ENCODE assay signal across 1 cellular context in the genomic region with DNA sequence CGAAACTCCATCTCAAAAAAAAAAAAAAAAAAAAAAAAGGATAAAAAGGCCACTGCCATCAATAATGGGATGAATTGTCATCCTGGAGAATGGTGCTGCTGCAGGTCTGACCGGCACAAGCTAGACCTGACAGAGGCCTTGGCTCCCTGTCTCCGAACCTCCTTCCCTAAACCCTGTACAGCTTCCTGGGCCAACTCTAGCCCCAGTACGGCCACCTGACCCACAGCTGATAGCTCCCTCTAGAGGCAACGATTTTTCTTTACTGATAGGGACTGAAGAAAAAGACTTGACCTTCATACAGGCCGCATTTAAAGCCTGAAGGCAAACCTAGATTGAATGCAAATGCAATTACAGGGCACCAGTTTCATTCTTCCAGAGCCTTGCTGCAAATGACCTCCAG.
TF ChIP-seq lines count a peak whose summit lies in the region.

No MANE protein-coding gene starts in this region.

TF ChIP-seq in K562, 482 proteins besides CTCF, POLR2A, EP300 and RAD21 (continued from another document):
- TF ChIP-seq, protein P1, sequence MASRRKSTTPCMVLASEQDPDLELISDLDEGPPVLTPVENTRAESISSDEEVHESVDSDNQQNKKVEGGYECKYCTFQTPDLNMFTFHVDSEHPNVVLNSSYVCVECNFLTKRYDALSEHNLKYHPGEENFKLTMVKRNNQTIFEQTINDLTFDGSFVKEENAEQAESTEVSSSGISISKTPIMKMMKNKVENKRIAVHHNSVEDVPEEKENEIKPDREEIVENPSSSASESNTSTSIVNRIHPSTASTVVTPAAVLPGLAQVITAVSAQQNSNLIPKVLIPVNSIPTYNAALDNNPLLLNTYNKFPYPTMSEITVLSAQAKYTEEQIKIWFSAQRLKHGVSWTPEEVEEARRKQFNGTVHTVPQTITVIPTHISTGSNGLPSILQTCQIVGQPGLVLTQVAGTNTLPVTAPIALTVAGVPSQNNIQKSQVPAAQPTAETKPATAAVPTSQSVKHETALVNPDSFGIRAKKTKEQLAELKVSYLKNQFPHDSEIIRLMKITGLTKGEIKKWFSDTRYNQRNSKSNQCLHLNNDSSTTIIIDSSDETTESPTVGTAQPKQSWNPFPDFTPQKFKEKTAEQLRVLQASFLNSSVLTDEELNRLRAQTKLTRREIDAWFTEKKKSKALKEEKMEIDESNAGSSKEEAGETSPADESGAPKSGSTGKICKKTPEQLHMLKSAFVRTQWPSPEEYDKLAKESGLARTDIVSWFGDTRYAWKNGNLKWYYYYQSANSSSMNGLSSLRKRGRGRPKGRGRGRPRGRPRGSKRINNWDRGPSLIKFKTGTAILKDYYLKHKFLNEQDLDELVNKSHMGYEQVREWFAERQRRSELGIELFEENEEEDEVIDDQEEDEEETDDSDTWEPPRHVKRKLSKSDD (conservative IDR thresholded peaks at IDR 0.05; ENCODE audit: low read length), result no peak
- TF ChIP-seq ARHGAP35 (IDR thresholded peaks at IDR 0.05; ENCODE audit: partially characterized antibody) (no peak), RFX7 (CRISPR knock-in tag; IDR thresholded peaks at IDR 0.05) (no peak), ZNF830 (CRISPR knock-in tag; IDR thresholded peaks at IDR 0.05) (no peak), NCOA2 (IDR thresholded peaks at IDR 0.05; ENCODE audit: partially characterized antibody in 2 of 2) (no peak), ZNF316 (IDR thresholded peaks at IDR 0.05) (no peak), NFE2L1 (tag; IDR thresholded peaks at IDR 0.05; ENCODE audit: borderline replicate concordance, low read depth) (no peak), SRSF9 (IDR thresholded peaks at IDR 0.05; ENCODE audit: borderline replicate concordance, low read depth, low read length) (no peak), TEAD2 (tag; IDR thresholded peaks at IDR 0.05) (peak; percentile 59; the same call in 1 of the 2 replicates), SNIP1 (IDR thresholded peaks at IDR 0.05; ENCODE audit: low read depth) (no peak), BRD4 (IDR thresholded peaks at IDR 0.05) (no peak), MTA1 (IDR thresholded peaks at IDR 0.05; ENCODE audit: borderline replicate concordance) (no peak), PHF21A (IDR thresholded peaks at IDR 0.05; ENCODE audit: borderline replicate concordance, low read depth) (no peak), GATA2 (CRISPR knock-in tag; IDR thresholded peaks at IDR 0.05) (0 out of 2 replicates have a peak, but pooled peaks have one; percentile 22), DACH1 (IDR thresholded peaks at IDR 0.05; ENCODE audit: partially characterized antibody) (peak; percentile 31), ZZZ3 (IDR thresholded peaks at IDR 0.05) (peak; percentile 82; the same call in 1 of the 2 replicates), BHLHE40 (IDR thresholded peaks at IDR 0.05; ENCODE audit: low read length) (0 out of 2 replicates have a peak, but pooled peaks have one; percentile 36), HNRNPH1 (optimal IDR thresholded peaks at IDR 0.05; ENCODE audit: low read depth, low read length) (no peak), CCAR2 (IDR thresholded peaks at IDR 0.05; ENCODE audit: low read depth, low read length) (no peak), CBX3 (IDR thresholded peaks at IDR 0.05; ENCODE audit: borderline replicate concordance in 1 of 2, low read length in 2 of 2) (no peak), MCM3 (IDR thresholded peaks at IDR 0.05) (no peak), MYNN (IDR thresholded peaks at IDR 0.05) (no peak), MYNN (CRISPR knock-in tag; IDR thresholded peaks at IDR 0.05) (no peak), ZNF384 (IDR thresholded peaks at IDR 0.05; ENCODE audit: low read depth, low read length) (peak; percentile 68), HCFC1 (IDR thresholded peaks at IDR 0.05; ENCODE audit: low read depth, low read length) (peak; percentile 35; the same call in 1 of the 2 replicates), FOXJ2 (tag; IDR thresholded peaks at IDR 0.05) (0 out of 2 replicates have a peak, but pooled peaks have one; percentile 27), ZNF140 (CRISPR knock-in tag; IDR thresholded peaks at IDR 0.05) (no peak), CREB1 (IDR thresholded peaks at IDR 0.05) (no peak), CREB1 (CRISPR knock-in tag; IDR thresholded peaks at IDR 0.05) (no peak), MAZ (CRISPR knock-in tag; conservative IDR thresholded peaks at IDR 0.05 in 1 of 2, IDR thresholded peaks at IDR 0.05 in 1 of 2) (peak in 1 of 2 experiments; percentile 19; a peak in 1 of 4 replicates), ZNF263 (CRISPR knock-in tag; IDR thresholded peaks at IDR 0.05; ENCODE audit: borderline replicate concordance) (0 out of 2 replicates have a peak, but pooled peaks have one; percentile 34), ETV1 (tag; conservative IDR thresholded peaks at IDR 0.05; ENCODE audit: low read depth) (0 out of 2 replicates have a peak, but pooled peaks have one; percentile 9), FOXM1 (IDR thresholded peaks at IDR 0.05; ENCODE audit: low read depth) (no peak), FOXM1 (CRISPR knock-in tag; IDR thresholded peaks at IDR 0.05; ENCODE audit: low read depth) (no peak), POLR2AphosphoS5 (IDR thresholded peaks at IDR 0.05; ENCODE audit: control insufficient read depth, insufficient read depth, low read depth, low read length) (peak; percentile 49; the same call in 1 of the 2 replicates), ZNF431 (CRISPR knock-in tag; IDR thresholded peaks at IDR 0.05) (no peak), ETV5 (CRISPR knock-in tag; IDR thresholded peaks at IDR 0.05; ENCODE audit: low read depth) (no peak), MCM2 (IDR thresholded peaks at IDR 0.05; ENCODE audit: low read depth) (no peak), ESRRA (IDR thresholded peaks at IDR 0.05; ENCODE audit: borderline replicate concordance, low read depth) (peak; percentile 47; the same call in 1 of the 2 replicates), NFE2 (IDR thresholded peaks at IDR 0.05; ENCODE audit: low read depth) (no peak), KAT2B (IDR thresholded peaks at IDR 0.05; ENCODE audit: low read depth, low read length) (no peak)
- TF ChIP-seq, protein P2, sequence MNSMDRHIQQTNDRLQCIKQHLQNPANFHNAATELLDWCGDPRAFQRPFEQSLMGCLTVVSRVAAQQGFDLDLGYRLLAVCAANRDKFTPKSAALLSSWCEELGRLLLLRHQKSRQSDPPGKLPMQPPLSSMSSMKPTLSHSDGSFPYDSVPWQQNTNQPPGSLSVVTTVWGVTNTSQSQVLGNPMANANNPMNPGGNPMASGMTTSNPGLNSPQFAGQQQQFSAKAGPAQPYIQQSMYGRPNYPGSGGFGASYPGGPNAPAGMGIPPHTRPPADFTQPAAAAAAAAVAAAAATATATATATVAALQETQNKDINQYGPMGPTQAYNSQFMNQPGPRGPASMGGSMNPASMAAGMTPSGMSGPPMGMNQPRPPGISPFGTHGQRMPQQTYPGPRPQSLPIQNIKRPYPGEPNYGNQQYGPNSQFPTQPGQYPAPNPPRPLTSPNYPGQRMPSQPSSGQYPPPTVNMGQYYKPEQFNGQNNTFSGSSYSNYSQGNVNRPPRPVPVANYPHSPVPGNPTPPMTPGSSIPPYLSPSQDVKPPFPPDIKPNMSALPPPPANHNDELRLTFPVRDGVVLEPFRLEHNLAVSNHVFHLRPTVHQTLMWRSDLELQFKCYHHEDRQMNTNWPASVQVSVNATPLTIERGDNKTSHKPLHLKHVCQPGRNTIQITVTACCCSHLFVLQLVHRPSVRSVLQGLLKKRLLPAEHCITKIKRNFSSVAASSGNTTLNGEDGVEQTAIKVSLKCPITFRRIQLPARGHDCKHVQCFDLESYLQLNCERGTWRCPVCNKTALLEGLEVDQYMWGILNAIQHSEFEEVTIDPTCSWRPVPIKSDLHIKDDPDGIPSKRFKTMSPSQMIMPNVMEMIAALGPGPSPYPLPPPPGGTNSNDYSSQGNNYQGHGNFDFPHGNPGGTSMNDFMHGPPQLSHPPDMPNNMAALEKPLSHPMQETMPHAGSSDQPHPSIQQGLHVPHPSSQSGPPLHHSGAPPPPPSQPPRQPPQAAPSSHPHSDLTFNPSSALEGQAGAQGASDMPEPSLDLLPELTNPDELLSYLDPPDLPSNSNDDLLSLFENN (IDR thresholded peaks at IDR 0.05; ENCODE audit: low read depth in 2 of 2, low read length in 2 of 2), result no peak
- TF ChIP-seq, protein P3, sequence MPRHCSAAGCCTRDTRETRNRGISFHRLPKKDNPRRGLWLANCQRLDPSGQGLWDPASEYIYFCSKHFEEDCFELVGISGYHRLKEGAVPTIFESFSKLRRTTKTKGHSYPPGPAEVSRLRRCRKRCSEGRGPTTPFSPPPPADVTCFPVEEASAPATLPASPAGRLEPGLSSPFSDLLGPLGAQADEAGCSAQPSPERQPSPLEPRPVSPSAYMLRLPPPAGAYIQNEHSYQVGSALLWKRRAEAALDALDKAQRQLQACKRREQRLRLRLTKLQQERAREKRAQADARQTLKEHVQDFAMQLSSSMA (CRISPR knock-in tag; IDR thresholded peaks at IDR 0.05), result no peak
- TF ChIP-seq, protein P4, sequence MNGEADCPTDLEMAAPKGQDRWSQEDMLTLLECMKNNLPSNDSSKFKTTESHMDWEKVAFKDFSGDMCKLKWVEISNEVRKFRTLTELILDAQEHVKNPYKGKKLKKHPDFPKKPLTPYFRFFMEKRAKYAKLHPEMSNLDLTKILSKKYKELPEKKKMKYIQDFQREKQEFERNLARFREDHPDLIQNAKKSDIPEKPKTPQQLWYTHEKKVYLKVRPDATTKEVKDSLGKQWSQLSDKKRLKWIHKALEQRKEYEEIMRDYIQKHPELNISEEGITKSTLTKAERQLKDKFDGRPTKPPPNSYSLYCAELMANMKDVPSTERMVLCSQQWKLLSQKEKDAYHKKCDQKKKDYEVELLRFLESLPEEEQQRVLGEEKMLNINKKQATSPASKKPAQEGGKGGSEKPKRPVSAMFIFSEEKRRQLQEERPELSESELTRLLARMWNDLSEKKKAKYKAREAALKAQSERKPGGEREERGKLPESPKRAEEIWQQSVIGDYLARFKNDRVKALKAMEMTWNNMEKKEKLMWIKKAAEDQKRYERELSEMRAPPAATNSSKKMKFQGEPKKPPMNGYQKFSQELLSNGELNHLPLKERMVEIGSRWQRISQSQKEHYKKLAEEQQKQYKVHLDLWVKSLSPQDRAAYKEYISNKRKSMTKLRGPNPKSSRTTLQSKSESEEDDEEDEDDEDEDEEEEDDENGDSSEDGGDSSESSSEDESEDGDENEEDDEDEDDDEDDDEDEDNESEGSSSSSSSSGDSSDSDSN (IDR thresholded peaks at IDR 0.05; ENCODE audit: borderline replicate concordance in 1 of 2, low read depth in 2 of 2, low read length in 2 of 2), result no peak
- TF ChIP-seq, protein P5, sequence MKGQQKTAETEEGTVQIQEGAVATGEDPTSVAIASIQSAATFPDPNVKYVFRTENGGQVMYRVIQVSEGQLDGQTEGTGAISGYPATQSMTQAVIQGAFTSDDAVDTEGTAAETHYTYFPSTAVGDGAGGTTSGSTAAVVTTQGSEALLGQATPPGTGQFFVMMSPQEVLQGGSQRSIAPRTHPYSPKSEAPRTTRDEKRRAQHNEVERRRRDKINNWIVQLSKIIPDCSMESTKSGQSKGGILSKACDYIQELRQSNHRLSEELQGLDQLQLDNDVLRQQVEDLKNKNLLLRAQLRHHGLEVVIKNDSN (CRISPR knock-in tag; IDR thresholded peaks at IDR 0.05), result peak; percentile 77
- TF ChIP-seq, protein P6, sequence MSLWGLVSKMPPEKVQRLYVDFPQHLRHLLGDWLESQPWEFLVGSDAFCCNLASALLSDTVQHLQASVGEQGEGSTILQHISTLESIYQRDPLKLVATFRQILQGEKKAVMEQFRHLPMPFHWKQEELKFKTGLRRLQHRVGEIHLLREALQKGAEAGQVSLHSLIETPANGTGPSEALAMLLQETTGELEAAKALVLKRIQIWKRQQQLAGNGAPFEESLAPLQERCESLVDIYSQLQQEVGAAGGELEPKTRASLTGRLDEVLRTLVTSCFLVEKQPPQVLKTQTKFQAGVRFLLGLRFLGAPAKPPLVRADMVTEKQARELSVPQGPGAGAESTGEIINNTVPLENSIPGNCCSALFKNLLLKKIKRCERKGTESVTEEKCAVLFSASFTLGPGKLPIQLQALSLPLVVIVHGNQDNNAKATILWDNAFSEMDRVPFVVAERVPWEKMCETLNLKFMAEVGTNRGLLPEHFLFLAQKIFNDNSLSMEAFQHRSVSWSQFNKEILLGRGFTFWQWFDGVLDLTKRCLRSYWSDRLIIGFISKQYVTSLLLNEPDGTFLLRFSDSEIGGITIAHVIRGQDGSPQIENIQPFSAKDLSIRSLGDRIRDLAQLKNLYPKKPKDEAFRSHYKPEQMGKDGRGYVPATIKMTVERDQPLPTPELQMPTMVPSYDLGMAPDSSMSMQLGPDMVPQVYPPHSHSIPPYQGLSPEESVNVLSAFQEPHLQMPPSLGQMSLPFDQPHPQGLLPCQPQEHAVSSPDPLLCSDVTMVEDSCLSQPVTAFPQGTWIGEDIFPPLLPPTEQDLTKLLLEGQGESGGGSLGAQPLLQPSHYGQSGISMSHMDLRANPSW (CRISPR knock-in tag; IDR thresholded peaks at IDR 0.05), result no peak
- TF ChIP-seq, protein P7, sequence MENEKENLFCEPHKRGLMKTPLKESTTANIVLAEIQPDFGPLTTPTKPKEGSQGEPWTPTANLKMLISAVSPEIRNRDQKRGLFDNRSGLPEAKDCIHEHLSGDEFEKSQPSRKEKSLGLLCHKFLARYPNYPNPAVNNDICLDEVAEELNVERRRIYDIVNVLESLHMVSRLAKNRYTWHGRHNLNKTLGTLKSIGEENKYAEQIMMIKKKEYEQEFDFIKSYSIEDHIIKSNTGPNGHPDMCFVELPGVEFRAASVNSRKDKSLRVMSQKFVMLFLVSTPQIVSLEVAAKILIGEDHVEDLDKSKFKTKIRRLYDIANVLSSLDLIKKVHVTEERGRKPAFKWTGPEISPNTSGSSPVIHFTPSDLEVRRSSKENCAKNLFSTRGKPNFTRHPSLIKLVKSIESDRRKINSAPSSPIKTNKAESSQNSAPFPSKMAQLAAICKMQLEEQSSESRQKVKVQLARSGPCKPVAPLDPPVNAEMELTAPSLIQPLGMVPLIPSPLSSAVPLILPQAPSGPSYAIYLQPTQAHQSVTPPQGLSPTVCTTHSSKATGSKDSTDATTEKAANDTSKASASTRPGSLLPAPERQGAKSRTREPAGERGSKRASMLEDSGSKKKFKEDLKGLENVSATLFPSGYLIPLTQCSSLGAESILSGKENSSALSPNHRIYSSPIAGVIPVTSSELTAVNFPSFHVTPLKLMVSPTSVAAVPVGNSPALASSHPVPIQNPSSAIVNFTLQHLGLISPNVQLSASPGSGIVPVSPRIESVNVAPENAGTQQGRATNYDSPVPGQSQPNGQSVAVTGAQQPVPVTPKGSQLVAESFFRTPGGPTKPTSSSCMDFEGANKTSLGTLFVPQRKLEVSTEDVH (IDR thresholded peaks at IDR 0.05; ENCODE audit: low read depth, partially characterized antibody), result peak; percentile 18
- TF ChIP-seq, protein P8, sequence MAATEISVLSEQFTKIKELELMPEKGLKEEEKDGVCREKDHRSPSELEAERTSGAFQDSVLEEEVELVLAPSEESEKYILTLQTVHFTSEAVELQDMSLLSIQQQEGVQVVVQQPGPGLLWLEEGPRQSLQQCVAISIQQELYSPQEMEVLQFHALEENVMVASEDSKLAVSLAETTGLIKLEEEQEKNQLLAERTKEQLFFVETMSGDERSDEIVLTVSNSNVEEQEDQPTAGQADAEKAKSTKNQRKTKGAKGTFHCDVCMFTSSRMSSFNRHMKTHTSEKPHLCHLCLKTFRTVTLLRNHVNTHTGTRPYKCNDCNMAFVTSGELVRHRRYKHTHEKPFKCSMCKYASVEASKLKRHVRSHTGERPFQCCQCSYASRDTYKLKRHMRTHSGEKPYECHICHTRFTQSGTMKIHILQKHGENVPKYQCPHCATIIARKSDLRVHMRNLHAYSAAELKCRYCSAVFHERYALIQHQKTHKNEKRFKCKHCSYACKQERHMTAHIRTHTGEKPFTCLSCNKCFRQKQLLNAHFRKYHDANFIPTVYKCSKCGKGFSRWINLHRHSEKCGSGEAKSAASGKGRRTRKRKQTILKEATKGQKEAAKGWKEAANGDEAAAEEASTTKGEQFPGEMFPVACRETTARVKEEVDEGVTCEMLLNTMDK (IDR thresholded peaks at IDR 0.05; ENCODE audit: borderline replicate concordance, insufficient read depth, low read depth, low read length, poor library complexity, severe bottlenecking), result peak; percentile 47
